8 cellular contexts compared by ENCODE assay signal in the genomic region with DNA sequence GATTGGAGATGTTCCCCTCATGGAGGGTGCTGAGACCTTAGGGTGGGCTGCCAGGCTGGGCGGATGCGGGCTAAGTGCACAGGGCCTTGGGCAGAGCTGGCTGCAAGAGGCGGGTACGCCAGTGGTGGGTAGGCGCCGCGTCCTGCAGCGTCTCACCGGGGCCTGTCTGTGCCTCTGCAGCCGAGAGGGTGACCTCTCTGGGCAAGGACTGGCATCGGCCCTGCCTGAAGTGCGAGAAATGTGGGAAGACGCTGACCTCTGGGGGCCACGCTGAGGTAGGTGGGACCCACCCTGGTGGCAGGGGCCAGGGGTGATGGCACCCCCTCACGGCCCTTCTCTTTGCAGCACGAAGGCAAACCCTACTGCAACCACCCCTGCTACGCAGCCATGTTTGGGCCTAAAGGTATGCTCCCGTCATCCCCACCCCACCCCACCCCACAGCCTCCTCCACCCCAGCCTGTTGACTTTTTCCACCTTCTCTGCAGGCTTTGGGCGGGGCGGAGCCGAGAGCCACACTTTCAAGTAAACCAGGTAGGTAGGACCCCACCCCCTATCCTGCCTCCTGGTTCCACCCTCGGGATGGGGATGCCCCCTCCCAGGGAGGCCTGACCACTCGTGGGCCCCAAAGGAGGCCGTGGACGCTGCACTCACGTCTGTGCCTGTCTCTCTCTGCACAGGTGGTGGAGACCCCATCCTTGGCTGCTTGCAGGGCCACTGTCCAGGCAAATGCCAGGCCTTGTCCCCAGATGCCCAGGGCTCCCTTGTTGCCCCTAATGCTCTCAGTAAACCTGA. TPM values are rescaled to one million over a fixed set of nuclear protein-coding genes. Genes with fewer than 3 reads are reported as not detected.
DNase-seq lines count a peak whose midpoint lies in the region; TF ChIP-seq lines count a peak whose summit lies in the region.

No MANE protein-coding gene starts in this region.

- DNase-seq in Calu3 (no peak), SK-N-MC (ENCODE audit: low read depth, low spot score) (no peak), epithelial cell of proximal tubule (ENCODE audit: low read depth) (no peak), progenitor cell of endocrine pancreas (ENCODE audit: low spot score, unreplicated experiment) (no peak), amygdala (lab: John Stamatoyannopoulos, UW) (no peak), Kasumi-1 (lab: John Stamatoyannopoulos, UW) (no peak), prostate gland (ENCODE audit: low spot score) (no peak), NCI-H524 treated with DMSO at 0.1 percent for 48 hours (lab: John Stamatoyannopoulos, UW) (no peak)

- peaks cover 10% of the 10 kb centered on the region for H3K4me1 ChIP-seq in prostate gland (replicated peaks)

- H3K4me3 Mint-ChIP-seq in Calu3 (ENCODE audit: low read depth, unreplicated experiment): peak overlapping the region; percentile 34
- H3K4me3 Mint-ChIP-seq in progenitor cell of endocrine pancreas (ENCODE audit: low read depth): peak overlapping the region; percentile 44

- CTCF ChIA-PET in Calu3 (lab: Charles Lee): interaction anchor here (3.6 kb wide), 1 partner anchor 7 kb away, joined by 43 read pairs; no protein-coding TSS in a partner anchor

- peak overlapping the region; percentile 86 for H3K4me3 ChIP-seq in SK-N-MC
- peak overlapping the region; percentile 37 for H3K4me3 ChIP-seq in epithelial cell of proximal tubule (ENCODE audit: low read depth, low read length)
- H3K4me3 ChIP-seq in prostate gland: no peak overlapping the region

- H3K27me3 ChIP-seq in prostate gland (replicated peaks; ENCODE audit: insufficient read depth): peaks cover 4% of the 10 kb centered on the region

- no peaks in the 10 kb centered on the region for H3K36me3 ChIP-seq in SK-N-MC (ENCODE audit: insufficient read depth, low read length)
- no peaks in the 10 kb centered on the region for H3K36me3 ChIP-seq in prostate gland

- H3K9me3 ChIP-seq in SK-N-MC (ENCODE audit: low read depth, low read length): no peaks in the 10 kb centered on the region
- H3K9me3 ChIP-seq in prostate gland: no peaks in the 10 kb centered on the region

- no TSS peak for BruUV-seq in Calu3 (replicated peaks; lab: Mats Ljungman, UMichigan)

- H3K27me3 Mint-ChIP-seq in Calu3 (ENCODE audit: unreplicated experiment): no peaks in the 10 kb centered on the region
- H3K27me3 Mint-ChIP-seq in progenitor cell of endocrine pancreas: peaks cover 18% of the 10 kb centered on the region

- WGBS in prostate gland: 84% methylated on average over 22 of the region's 26 CpGs

- H3K36me3 Mint-ChIP-seq in Calu3 (ENCODE audit: insufficient read depth, unreplicated experiment) (peaks cover 36% of the 10 kb centered on the region), progenitor cell of endocrine pancreas (ENCODE audit: insufficient read depth) (no peaks in the 10 kb centered on the region)

- H3K4me1 Mint-ChIP-seq in Calu3 (ENCODE audit: low read depth, unreplicated experiment): peaks cover 19% of the 10 kb centered on the region
- peaks cover 6% of the 10 kb centered on the region for H3K4me1 Mint-ChIP-seq in progenitor cell of endocrine pancreas (ENCODE audit: low read depth)

- H3K27ac Mint-ChIP-seq in Calu3 (ENCODE audit: unreplicated experiment) (no peak overlapping the region), progenitor cell of endocrine pancreas (no peak overlapping the region)

- TF ChIP-seq CTCF in Calu3 (IDR thresholded peaks at IDR 0.05; ENCODE audit: unreplicated experiment) (no peak), epithelial cell of proximal tubule (conservative IDR thresholded peaks at IDR 0.05; ENCODE audit: low read depth, low read length) (no peak), progenitor cell of endocrine pancreas (IDR thresholded peaks at IDR 0.05; ENCODE audit: unreplicated experiment) (no peak), prostate gland (IDR thresholded peaks at IDR 0.05) (no peak)

- H3K27ac ChIP-seq in SK-N-MC: peak overlapping the region; percentile 85
- peak overlapping the region in 1 of 2 donors; percentile 6 for H3K27ac ChIP-seq in prostate gland

- H3K9ac ChIP-seq in SK-N-MC (ENCODE audit: insufficient read length): peak overlapping the region; percentile 75

- no peaks in the 10 kb centered on the region for H3K9me3 Mint-ChIP-seq in Calu3 (ENCODE audit: low read depth, unreplicated experiment)
- no peaks in the 10 kb centered on the region for H3K9me3 Mint-ChIP-seq in progenitor cell of endocrine pancreas (ENCODE audit: low read depth)

- no peak for TF ChIP-seq POLR2A in prostate gland (IDR thresholded peaks at IDR 0.05)

- intact Hi-C loops in Calu3 (cut with micrococcal nuclease; ENCODE audit: unreplicated experiment): no loop called here
- intact Hi-C loops in prostate gland (cut with DNase I): no loop called here

RNA-seq across cellular contexts. Expression of a gene that starts 1.5 kb away (rescaled TPM):
- total RNA-seq in Calu3 (2022) (7.1 and 13.2 TPM in 2 replicates), epithelial cell of proximal tubule (7.0 and 8.3 TPM in 2 replicates), progenitor cell of endocrine pancreas (5.1 TPM in 2 replicates), prostate gland (10 to 100 TPM in 1 of 2 donors, 1 to 10 TPM in 1; 4.2 to 22.0 TPM)

RNA-seq across cellular contexts. Expression of a gene that starts 2.9 kb away (rescaled TPM):
- total RNA-seq in Calu3 (2022) (33.7 and 36.8 TPM in 2 replicates), epithelial cell of proximal tubule (30.5 and 48.3 TPM in 2 replicates), progenitor cell of endocrine pancreas (20.5 and 20.8 TPM in 2 replicates), prostate gland (1 to 10 TPM; 7.5 to 8.9 TPM)

RNA-seq across cellular contexts. Expression of a gene that starts 13.6 kb away (rescaled TPM):
- total RNA-seq in Calu3 (2022): 70.1 and 71.8 TPM in 2 replicates
- 101 and 121 TPM in 2 replicates for total RNA-seq in epithelial cell of proximal tubule
- 17.0 and 19.6 TPM in 2 replicates for total RNA-seq in progenitor cell of endocrine pancreas
- total RNA-seq in prostate gland: 100 to 1,000 TPM in 1 of 2 donors, 10 to 100 TPM in 1; 86.7 to 134 TPM

RNA-seq across cellular contexts. Expression of a gene that starts 38.2 kb away (rescaled TPM):
- total RNA-seq in Calu3 (2022): 0.38 and 0.42 TPM in 2 replicates
- 3.5 and 5.6 TPM in 2 replicates for total RNA-seq in epithelial cell of proximal tubule
- total RNA-seq in progenitor cell of endocrine pancreas: 3.9 and 4.5 TPM in 2 replicates
- 10 to 100 TPM; 11.1 to 15.7 TPM for total RNA-seq in prostate gland

Comparison
In these comparisons a context has a peak if more than half of its experiments do, and no peak if none do; other contexts are left out.
1. H3K4me3 ChIP-seq: peak in SK-N-MC (single experiment) and epithelial cell of proximal tubule (single experiment); none in prostate gland (0 of 2).